Comparison of ENCODE assay signal across 9 cellular contexts in the genomic region with DNA sequence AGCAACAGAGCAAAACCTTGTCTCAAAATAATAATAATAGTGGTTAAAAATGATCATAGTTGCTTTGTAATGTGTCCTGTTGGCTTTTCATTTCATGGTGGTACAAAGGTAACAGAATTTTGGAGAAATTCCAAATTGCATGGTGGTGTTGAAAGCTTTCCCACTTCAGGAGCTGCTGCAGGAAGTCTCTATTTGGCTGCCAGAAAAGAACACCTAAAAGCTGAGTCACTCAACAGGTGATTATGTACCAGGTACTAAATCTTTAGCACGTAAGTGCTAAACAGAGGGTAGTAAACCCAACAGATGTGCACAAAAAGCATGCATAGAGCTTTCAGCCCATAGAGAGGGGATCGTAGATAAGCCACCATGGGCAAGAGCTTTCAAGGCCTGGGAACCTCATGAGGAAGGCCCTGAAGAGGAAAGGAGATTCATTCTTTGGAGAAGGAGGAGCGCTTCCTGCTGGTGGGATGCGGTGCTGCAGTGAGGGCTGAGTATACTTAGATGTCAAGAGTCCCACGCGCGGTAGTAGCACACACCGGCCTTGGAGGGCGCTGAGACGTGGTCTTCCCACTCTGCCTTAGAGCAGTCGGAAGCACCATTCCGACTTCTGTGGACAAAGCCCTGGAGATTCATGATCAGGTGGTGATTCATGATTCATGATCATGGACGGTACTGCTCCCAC.
DNase-seq lines count a peak whose midpoint lies in the region; ATAC-seq and TF ChIP-seq lines count a peak whose summit lies in the region.
"Had no signal": no experiment of that assay in that cellular context is flagged by ENCODE, and none has a peak within 500 bp of the region (broad histone marks: within the 10 kb centered on the region; RNA-seq: fewer than 3 reads in every experiment).

No MANE protein-coding gene starts in this region.

- DNase-seq in AG04450 (ENCODE audit: low read depth, low spot score) = no peak
- DNase-seq in NCI-H69 (lab: John Stamatoyannopoulos, UW) = peak; percentile 77
- DNase-seq in iPS-NIHi7 (ENCODE audit: extremely low spot score) = peak; percentile 84
- peak; percentile 45 to 46 for DNase-seq in stimulated activated naive CD8-positive, alpha-beta T cell treated with anti-CD3 and anti-CD28 coated beads, Interleukin-15, amount 100 ng/mL, for 72 hours

- no peak overlapping the region for H3K4me3 Mint-ChIP-seq in activated T-helper 17 cell treated with anti-CD3 and anti-CD28 coated beads, Interleukin-2, amount 50 U/mL, for 72 hours
- H3K4me3 Mint-ChIP-seq in stimulated activated naive CD8-positive, alpha-beta T cell treated with anti-CD3 and anti-CD28 coated beads, Interleukin-15, amount 100 ng/mL, for 72 hours = no peak overlapping the region
- H3K4me3 Mint-ChIP-seq: dendritic cell treated with granulocyte-macrophage colony-stimulating factor and Interleukin-4, amounts not matched to agents 40 ng/mL and 50 ng/mL, for 4 days had no signal

- peak; percentile 30; the same call in 1 of the 2 replicates for TF ChIP-seq CTCF in AG04450 (IDR thresholded peaks at IDR 0.05; ENCODE audit: low read depth, low read length)

- peak; percentile 71 for ATAC-seq in GM18505 (IDR thresholded peaks at IDR 0.05; ENCODE audit: unreplicated experiment)
- ATAC-seq in activated T-helper 17 cell treated with anti-CD3 and anti-CD28 coated beads, Interleukin-2, amount 50 U/mL, for 72 hours (replicated peaks) = peak; percentile 48
- peak; percentile 73 for ATAC-seq in stimulated activated naive CD8-positive, alpha-beta T cell treated with anti-CD3 and anti-CD28 coated beads, Interleukin-15, amount 100 ng/mL, for 72 hours
- no peak for ATAC-seq in GM18907 (IDR thresholded peaks at IDR 0.05; ENCODE audit: unreplicated experiment)
- no peak for ATAC-seq in GM19455 (IDR thresholded peaks at IDR 0.05; ENCODE audit: unreplicated experiment)

- peaks cover 5% of the 10 kb centered on the region for H3K36me3 Mint-ChIP-seq in activated T-helper 17 cell treated with anti-CD3 and anti-CD28 coated beads, Interleukin-2, amount 50 U/mL, for 72 hours (ENCODE audit: low read depth)

- peak overlapping the region; percentile 33 for H3K27ac Mint-ChIP-seq in activated T-helper 17 cell treated with anti-CD3 and anti-CD28 coated beads, Interleukin-2, amount 50 U/mL, for 72 hours
- H3K27ac Mint-ChIP-seq in stimulated activated naive CD8-positive, alpha-beta T cell treated with anti-CD3 and anti-CD28 coated beads, Interleukin-15, amount 100 ng/mL, for 72 hours = peak overlapping the region in 1 of 2 donors; percentile 71
- H3K27ac Mint-ChIP-seq: dendritic cell treated with granulocyte-macrophage colony-stimulating factor and Interleukin-4, amounts not matched to agents 40 ng/mL and 50 ng/mL, for 4 days had no signal

- H3K27me3 ChIP-seq in AG04450 (ENCODE audit: control insufficient read depth, insufficient read depth, low read length) = no peaks in the 10 kb centered on the region

- CTCF ChIA-PET in AG04450 (lab: Charles Lee) = interaction anchor here (0.7 to 14.1 kb wide), 3 partner anchors 8 to 489 kb away, joined by 3 to 409 read pairs (median 4); no protein-coding TSS in a partner anchor

- H3K9me3 ChIP-seq in AG04450 (ENCODE audit: control insufficient read depth, insufficient read depth, low read length) = no peaks in the 10 kb centered on the region

- H3K9me3 Mint-ChIP-seq in activated T-helper 17 cell treated with anti-CD3 and anti-CD28 coated beads, Interleukin-2, amount 50 U/mL, for 72 hours = no peaks in the 10 kb centered on the region
- H3K9me3 Mint-ChIP-seq in stimulated activated naive CD8-positive, alpha-beta T cell treated with anti-CD3 and anti-CD28 coated beads, Interleukin-15, amount 100 ng/mL, for 72 hours = no peaks in the 10 kb centered on the region
- H3K9me3 Mint-ChIP-seq: dendritic cell treated with granulocyte-macrophage colony-stimulating factor and Interleukin-4, amounts not matched to agents 40 ng/mL and 50 ng/mL, for 4 days had no signal

- no peaks in the 10 kb centered on the region for H3K27me3 Mint-ChIP-seq in activated T-helper 17 cell treated with anti-CD3 and anti-CD28 coated beads, Interleukin-2, amount 50 U/mL, for 72 hours
- H3K27me3 Mint-ChIP-seq in stimulated activated naive CD8-positive, alpha-beta T cell treated with anti-CD3 and anti-CD28 coated beads, Interleukin-15, amount 100 ng/mL, for 72 hours = no peaks in the 10 kb centered on the region
- H3K27me3 Mint-ChIP-seq: dendritic cell treated with granulocyte-macrophage colony-stimulating factor and Interleukin-4, amounts not matched to agents 40 ng/mL and 50 ng/mL, for 4 days had no signal

- POLR2A ChIA-PET in AG04450 (lab: Yijun Ruan, JAX) = interaction anchor here (0.7 to 1.4 kb wide), 2 partner anchors 119 to 149 kb away, joined by 4 to 6 read pairs; a partner anchor contains a TSS

- no peak overlapping the region for H3K4me3 ChIP-seq in AG04450 (ENCODE audit: low read depth, low read length)

- no peak for TF ChIP-seq POLR2A in GM18505 (IDR thresholded peaks at IDR 0.05; ENCODE audit: borderline replicate concordance, extremely low read depth, insufficient read depth, insufficient read length)

- no peak overlapping the region for H3K27ac ChIP-seq in AG04450 (ENCODE audit: low read depth, low read length)

- H3K4me1 Mint-ChIP-seq in activated T-helper 17 cell treated with anti-CD3 and anti-CD28 coated beads, Interleukin-2, amount 50 U/mL, for 72 hours = peaks cover 11% of the 10 kb centered on the region
- H3K4me1 Mint-ChIP-seq in stimulated activated naive CD8-positive, alpha-beta T cell treated with anti-CD3 and anti-CD28 coated beads, Interleukin-15, amount 100 ng/mL, for 72 hours = peaks cover 42% of the 10 kb centered on the region

Comparison
In these comparisons a context has a peak if more than half of its experiments do, and no peak if none do; other contexts are left out.
1. ATAC-seq: peak in GM18505 (single experiment), activated T-helper 17 cell treated with anti-CD3 and anti-CD28 coated beads, Interleukin-2, amount 50 U/mL, for 72 hours (single experiment) and stimulated activated naive CD8-positive, alpha-beta T cell treated with anti-CD3 and anti-CD28 coated beads, Interleukin-15, amount 100 ng/mL, for 72 hours (single experiment); none in GM18907 (single experiment) and GM19455 (single experiment).